Comparison of ENCODE assay signal across 8 cellular contexts in genomic region chr19:16628183-16628983, GRCh38. TPM values are rescaled to one million over a fixed set of nuclear protein-coding genes. Genes with fewer than 3 reads are reported as not detected.
DNase-seq lines count a peak whose midpoint lies in the region; ATAC-seq and TF ChIP-seq lines count a peak whose summit lies in the region.

TSS of gene MED26 (minus strand) at chr19:16628204. CDS start at chr19:16627943, 261 bp downstream.

- no peaks in the 10 kb centered on the region for H3K27me3 Mint-ChIP-seq in chondrocyte (ENCODE audit: low read depth)

- ATAC-seq in HG03378 (IDR thresholded peaks at IDR 0.05; ENCODE audit: unreplicated experiment), result peak; percentile 56

- H3K9me3 Mint-ChIP-seq in chondrocyte (ENCODE audit: low read depth), result no peaks in the 10 kb centered on the region

- no peak for TF ChIP-seq CTCF in chondrocyte (IDR thresholded peaks at IDR 0.05)

- peak within 1 kb of the TSS; percentile 99 for H3K27ac Mint-ChIP-seq in chondrocyte (ENCODE audit: unreplicated experiment)

- peak within 1 kb of the TSS; percentile 96 for H3K4me3 Mint-ChIP-seq in chondrocyte (ENCODE audit: unreplicated experiment)

- TF ChIP-seq POLR2A in GM19099 (IDR thresholded peaks at IDR 0.05; ENCODE audit: extremely low read depth, insufficient read length, low read depth), result peak; percentile 95

- H3K4me1 Mint-ChIP-seq in chondrocyte (ENCODE audit: low read depth), result peaks cover 32% of the 10 kb centered on the region

- DNase-seq in Ammon's horn (ENCODE audit: low spot score) (peak; percentile 94), NCI-H460 (ENCODE audit: extremely low read depth, low read depth) (peak; percentile 87), chondrocyte (ENCODE audit: low spot score) (peak; percentile 96), kidney tubule cell (ENCODE audit: low spot score) (peak; percentile 95)
- DNase-seq in activated CD4-positive, alpha-beta T cell treated with anti-CD3 and anti-CD28 coated beads for 24 hours (ENCODE audit: low read depth in 2 of 2), result peak; percentile 93 to 95
- DNase-seq in stimulated activated CD4-positive, alpha-beta T cell treated with anti-CD3 and anti-CD28 coated beads, Interleukin-1b, Interleukin-23, amount 100 ng/mL, for 1 hour (ENCODE audit: low read depth in 2 of 2), result peak; percentile 93 to 94

- H3K36me3 Mint-ChIP-seq in chondrocyte (ENCODE audit: low read depth), result peaks cover 5% of the 10 kb centered on the region

RNA-seq across cellular contexts. Expression of gene MED26, which starts in this region (rescaled TPM):
- total RNA-seq in NCI-H460 (2014; rRNA removed; shearing (Covaris generic)), result 4.4 and 4.5 TPM in 2 replicates
- polyA plus RNA-seq in NCI-H460 (2014; cell fraction: nucleus; rRNA removed), result 5.3 and 6.0 TPM in 2 replicates
- 8.7 to 10.6 TPM (median 8.8 TPM) in 3 replicates for total RNA-seq in chondrocyte

Comparison
In these comparisons a context has a peak if more than half of its experiments do, and no peak if none do; other contexts are left out.
1. Peak in every context shown above with its lines: DNase-seq and ATAC-seq.